9 cellular contexts compared by ENCODE assay signal in the genomic region with DNA sequence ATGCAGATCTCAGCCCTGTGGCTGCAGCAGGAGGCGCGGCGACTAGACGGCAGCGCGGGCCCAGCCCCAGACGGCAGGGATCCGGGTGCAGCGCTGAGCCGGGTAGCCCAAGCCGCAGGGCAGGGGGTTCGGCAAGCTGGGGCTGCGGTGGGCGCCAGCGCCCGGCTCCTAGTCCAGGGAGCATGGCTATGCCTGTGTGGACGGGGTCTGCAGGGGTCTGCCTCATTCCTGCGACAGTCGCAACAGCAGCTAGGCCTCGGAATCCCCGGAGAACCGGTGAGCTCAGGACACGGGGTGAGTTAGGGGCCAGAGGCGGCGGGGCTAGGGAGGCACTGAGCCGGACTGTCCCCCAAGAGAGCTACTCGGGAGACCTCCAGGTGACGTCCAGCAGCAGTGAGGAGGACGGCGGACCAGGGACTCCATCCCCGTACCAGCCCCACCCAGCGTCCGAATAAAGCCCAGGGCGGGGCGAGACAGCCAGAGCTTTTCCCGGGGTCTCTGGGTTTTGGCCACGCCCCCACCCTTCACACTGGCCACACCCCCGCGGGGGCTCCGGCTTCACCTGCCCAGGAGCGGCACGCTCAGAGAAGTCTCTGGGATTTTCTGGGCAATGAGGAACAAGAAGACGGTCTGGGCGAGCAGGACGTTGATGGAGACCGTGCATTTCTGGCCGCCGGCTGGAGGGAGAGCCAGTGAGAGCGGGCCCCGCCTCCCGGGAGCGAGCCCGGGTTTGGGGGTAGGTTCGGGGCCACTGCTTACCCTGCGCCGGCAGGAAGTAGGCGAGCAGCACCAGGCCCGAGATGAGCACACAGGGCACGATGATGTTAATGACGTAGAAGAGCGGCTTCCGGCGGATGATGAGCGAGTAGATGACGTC. TPM values are rescaled to one million over a fixed set of nuclear protein-coding genes. Genes with fewer than 3 reads are reported as not detected.
A peak's percentile ranks its signal among the peaks of the same experiment; 100 is the strongest.
DNase-seq lines count a peak whose midpoint lies in the region; ATAC-seq, FAIRE-seq and TF ChIP-seq lines count a peak whose summit lies in the region.
"Had no signal": no experiment of that assay in that cellular context is flagged by ENCODE, and none has a peak within 500 bp of the region (broad histone marks: within the 10 kb centered on the region; RNA-seq: fewer than 3 reads in every experiment).

No MANE protein-coding gene starts in this region.

- H3K27ac ChIP-seq in small intestine (ENCODE audit: low read depth in 1 of 2, low read length in 1 of 2): peak overlapping the region in 1 of 2 donors; percentile 3

- H3K9me3 Mint-ChIP-seq in activated T-cell treated with anti-CD3 and anti-CD28 coated beads, Interleukin-2, amount 50 U/mL, for 24 hours: no peaks in the 10 kb centered on the region

- H3K4me3 ChIP-seq in GM12864 (ENCODE audit: low read depth, low read length) (peak overlapping the region; percentile 55), small intestine (ENCODE audit: low read depth in 1 of 2, low read length in 2 of 2) (peak overlapping the region in 1 of 2 donors; percentile 45)

- no peaks in the 10 kb centered on the region for H3K4me1 ChIP-seq in small intestine (ENCODE audit: control insufficient read depth in 2 of 2, insufficient read depth in 1 of 2, low read depth in 1 of 2, low read length in 1 of 2)

- no peaks in the 10 kb centered on the region for H3K27me3 ChIP-seq in small intestine (ENCODE audit: control insufficient read depth in 2 of 2, insufficient read depth in 2 of 2, low read length in 2 of 2)

- peak overlapping the region; percentile 83 for H3K4me3 Mint-ChIP-seq in activated T-cell treated with anti-CD3 and anti-CD28 coated beads, Interleukin-2, amount 50 U/mL, for 24 hours

- H3K36me3 ChIP-seq in small intestine (ENCODE audit: control insufficient read depth in 2 of 2, insufficient read depth in 2 of 2, low read length in 2 of 2): peaks cover under 1 to 5% of the 10 kb centered on the region in 2 donors

- H3K4me1 Mint-ChIP-seq in activated T-cell treated with anti-CD3 and anti-CD28 coated beads, Interleukin-2, amount 50 U/mL, for 24 hours (ENCODE audit: low read depth): peaks cover 41% of the 10 kb centered on the region

- FAIRE-seq in small intestine (lab: Jason Lieb, UNC): no peak
- FAIRE-seq: keratinocyte had no signal

- H3K36me3 Mint-ChIP-seq in activated T-cell treated with anti-CD3 and anti-CD28 coated beads, Interleukin-2, amount 50 U/mL, for 24 hours (ENCODE audit: low read depth): peaks cover 24% of the 10 kb centered on the region

- ATAC-seq in GM21526 (IDR thresholded peaks at IDR 0.05; ENCODE audit: low FRiP score, unreplicated experiment): no peak

- DNase-seq in GM12864 (ENCODE audit: low read depth) (peak; percentile 15), germinal center (ENCODE audit: low spot score) (peak; percentile 55), small intestine (peak; percentile 29), NAMALWA (ENCODE audit: low spot score) (no peak), HPDE6-E6E7 (ENCODE audit: extremely low spot score) (no peak), NCI-H82 (lab: John Stamatoyannopoulos, UW) (no peak)
- peak; percentile 67 for DNase-seq in activated T-cell treated with anti-CD3 and anti-CD28 coated beads, Interleukin-2, amount 50 U/mL, for 24 hours

- WGBS in small intestine, 3 donors: 15 to 18% (median 15%) methylated on average over 54 to 65 of the region's 65 CpGs

- H3K27me3 Mint-ChIP-seq in activated T-cell treated with anti-CD3 and anti-CD28 coated beads, Interleukin-2, amount 50 U/mL, for 24 hours: peaks cover 2% of the 10 kb centered on the region

- no peak for TF ChIP-seq CTCF in GM12864 (IDR thresholded peaks at IDR 0.05; ENCODE audit: low read depth, low read length, missing control alignments)

- no peaks in the 10 kb centered on the region for H3K9me3 ChIP-seq in small intestine (ENCODE audit: control insufficient read depth, low read depth)

- peak overlapping the region; percentile 93 for H3K27ac Mint-ChIP-seq in activated T-cell treated with anti-CD3 and anti-CD28 coated beads, Interleukin-2, amount 50 U/mL, for 24 hours

RNA-seq across cellular contexts. Expression of a gene that starts 1.1 kb away (rescaled TPM):
- polyA plus RNA-seq in small intestine: 1 to 10 TPM in 1 of 3 donors, under 1 TPM in 2; 0.45 to 2.2 (median 0.81) TPM

RNA-seq across cellular contexts. Expression of a gene that starts 2.4 kb away (rescaled TPM):
- under 1 TPM; 0.27 to 0.66 (median 0.45) TPM for polyA plus RNA-seq in small intestine

RNA-seq across cellular contexts. Expression of a gene that starts 31.6 kb away (rescaled TPM):
- under 1 TPM in 1 of 3 donors, not detected in 2; 0.06 TPM for polyA plus RNA-seq in small intestine
- polyA plus RNA-seq: keratinocyte had no signal

RNA-seq across cellular contexts. Expression of a gene that starts 39.4 kb away (rescaled TPM):
- polyA plus RNA-seq in small intestine: 10 to 100 TPM; 55.1 to 79.2 (median 66.4) TPM

RNA-seq across cellular contexts. Expression of a gene that starts 39.6 kb away (rescaled TPM):
- 100 to 1,000 TPM; 108 to 132 (median 126) TPM for polyA plus RNA-seq in small intestine

Comparison
In these comparisons a context has a peak if more than half of its experiments do, and no peak if none do; other contexts are left out.
1. DNase-seq: peak in GM12864 (single experiment), activated T-cell treated with anti-CD3 and anti-CD28 coated beads, Interleukin-2, amount 50 U/mL, for 24 hours (single experiment), germinal center (single experiment) and small intestine (single experiment); none in NAMALWA (single experiment), HPDE6-E6E7 (single experiment) and NCI-H82 (single experiment).